ENCODE assay signal across 10 cellular contexts in genomic region chr10:29471483-29471859, GRCh38.
DNase-seq lines count a peak whose midpoint lies in the region; ATAC-seq, FAIRE-seq and TF ChIP-seq lines count a peak whose summit lies in the region.
"Had no signal": no experiment of that assay in that cellular context is flagged by ENCODE, and none has a peak within 500 bp of the region (broad histone marks: within the 10 kb centered on the region; RNA-seq: fewer than 3 reads in every experiment).

No MANE protein-coding gene starts in this region.

- H3K9ac ChIP-seq in astrocyte (ENCODE audit: low read length) = peak overlapping the region; percentile 53

- DNase-seq in AG04449 (ENCODE audit: low read depth, low spot score) (peak; percentile 55), HT-29 (ENCODE audit: low spot score) (peak; percentile 21), astrocyte (ENCODE audit: low read depth) (peak; percentile 88), left colon (no peak), HuH-7.5 (ENCODE audit: low spot score) (no peak), NCI-H1930 (lab: John Stamatoyannopoulos, UW) (no peak), UCSD-AML1 (lab: John Stamatoyannopoulos, UW; ENCODE audit: unreplicated experiment) (no peak)
- no peak for DNase-seq in naive thymus-derived CD8-positive, alpha-beta T cell
- DNase-seq: DMS153, NCI-H748 treated with DMSO at 0.1 percent for 48 hours had no signal

- peak; percentile 16 for ATAC-seq in left colon
- no peak for ATAC-seq in naive thymus-derived CD8-positive, alpha-beta T cell

- no peaks in the 10 kb centered on the region for H3K9me3 ChIP-seq in astrocyte (ENCODE audit: insufficient read depth, low read depth, low read length)

- POLR2A ChIA-PET in AG04449 (lab: Yijun Ruan, JAX) = no interaction called here
- POLR2A ChIA-PET in naive thymus-derived CD8-positive, alpha-beta T cell (lab: Charles Lee) = no interaction called here

- intact Hi-C loops in left colon (cut with DNase I, micrococcal nuclease) = no loop called here

- no peaks in the 10 kb centered on the region for H3K9me3 Mint-ChIP-seq in astrocyte (ENCODE audit: unreplicated experiment)
- H3K9me3 Mint-ChIP-seq in naive thymus-derived CD8-positive, alpha-beta T cell = no peaks in the 10 kb centered on the region

- peaks cover 2% of the 10 kb centered on the region for H3K79me2 ChIP-seq in astrocyte (ENCODE audit: insufficient read depth, low read length)

- H2AFZ ChIP-seq in astrocyte (ENCODE audit: low read depth, low read length) = no peak overlapping the region

- H3K4me2 ChIP-seq in astrocyte (ENCODE audit: low read length) = peak overlapping the region; percentile 68

- TF ChIP-seq CTCF in AG04449 (IDR thresholded peaks at IDR 0.05; ENCODE audit: insufficient read depth, low read length, missing control alignments) (no peak), astrocyte (IDR thresholded peaks at IDR 0.05; ENCODE audit: insufficient read depth, low read depth, low read length) (no peak)

- peaks cover 26% of the 10 kb centered on the region for H3K4me1 ChIP-seq in astrocyte (ENCODE audit: insufficient read depth, low read length)

- no peaks in the 10 kb centered on the region for H3K27me3 ChIP-seq in astrocyte (ENCODE audit: insufficient read depth, low read length)

- peak overlapping the region; percentile 82 for H3K27ac Mint-ChIP-seq in astrocyte (ENCODE audit: unreplicated experiment)
- H3K27ac Mint-ChIP-seq in naive thymus-derived CD8-positive, alpha-beta T cell = peak overlapping the region in 3 of 10 donors; percentile 4 to 76 (median 9)

- peaks cover 61% of the 10 kb centered on the region for H4K20me1 ChIP-seq in astrocyte (ENCODE audit: insufficient read depth, low read length)

- peak overlapping the region; percentile 65 for H3K27ac ChIP-seq in astrocyte (ENCODE audit: low read depth, low read length)

- peaks cover 25% of the 10 kb centered on the region for H3K36me3 Mint-ChIP-seq in astrocyte (ENCODE audit: low read depth, unreplicated experiment)
- H3K36me3 Mint-ChIP-seq in naive thymus-derived CD8-positive, alpha-beta T cell = peaks cover 6 to 86% (median 54%) of the 10 kb centered on the region in 3 donors

- CTCF ChIA-PET in AG04449 (lab: Yijun Ruan, JAX) = interaction anchor here (0.9 to 5.6 kb wide), 15 partner anchors 7 to 85 kb away, joined by 3 to 25 read pairs (median 4); no protein-coding TSS in a partner anchor

- peaks cover 22% of the 10 kb centered on the region for H3K36me3 ChIP-seq in astrocyte (ENCODE audit: insufficient read depth, low read length)

- peak overlapping the region; percentile 36 for H3K4me3 Mint-ChIP-seq in astrocyte (ENCODE audit: unreplicated experiment)
- H3K4me3 Mint-ChIP-seq in naive thymus-derived CD8-positive, alpha-beta T cell = no peak overlapping the region

- no peaks in the 10 kb centered on the region for H3K27me3 Mint-ChIP-seq in astrocyte (ENCODE audit: low read depth, unreplicated experiment)
- H3K27me3 Mint-ChIP-seq in naive thymus-derived CD8-positive, alpha-beta T cell = no peaks in the 10 kb centered on the region

- H3K4me3 ChIP-seq in AG04449 (ENCODE audit: low read depth, low read length) (no peak overlapping the region), astrocyte (ENCODE audit: insufficient read depth, low read depth, low read length) (no peak overlapping the region)

- FAIRE-seq in astrocyte (lab: Jason Lieb, UNC) = peak; percentile 74

- H3K4me1 Mint-ChIP-seq in astrocyte (ENCODE audit: low read depth, unreplicated experiment) = peaks cover 26% of the 10 kb centered on the region
- peaks cover 0 to 1% (median 0%) of the 10 kb centered on the region in 4 donors for H3K4me1 Mint-ChIP-seq in naive thymus-derived CD8-positive, alpha-beta T cell

Comparison
In these comparisons a context has a peak if more than half of its experiments do, and no peak if none do; other contexts are left out.
1. DNase-seq: peak in AG04449 (single experiment), HT-29 (single experiment) and astrocyte (single experiment); none in left colon (0 of 2), HuH-7.5 (single experiment), NCI-H1930 (0 of 2), naive thymus-derived CD8-positive, alpha-beta T cell (0 of 10) and UCSD-AML1 (single experiment).